1 cellular context compared by ENCODE assay signal in genomic region chr10:102470579-102471546, GRCh38.
A peak's percentile ranks its signal among the peaks of the same experiment; 100 is the strongest.
TF ChIP-seq lines count a peak whose summit lies in the region.

No MANE protein-coding gene starts in this region.

TF ChIP-seq in K562, 482 proteins besides CTCF, POLR2A, EP300 and RAD21:
- TF ChIP-seq NR4A1 (CRISPR knock-in tag; IDR thresholded peaks at IDR 0.05) = no peak
- no peak for TF ChIP-seq NR4A1 (tag; IDR thresholded peaks at IDR 0.05)
- TF ChIP-seq POLR2G (IDR thresholded peaks at IDR 0.05; ENCODE audit: low read depth, low read length) = 0 out of 2 replicates have a peak, but pooled peaks have one; percentile 16
